17 cellular contexts compared by ENCODE assay signal in genomic region chr2:216234106-216234505, GRCh38.
DNase-seq lines count a peak whose midpoint lies in the region; ATAC-seq and TF ChIP-seq lines count a peak whose summit lies in the region.
"Had no signal": no experiment of that assay in that cellular context is flagged by ENCODE, and none has a peak within 500 bp of the region (broad histone marks: within the 10 kb centered on the region; RNA-seq: fewer than 3 reads in every experiment).

No MANE protein-coding gene starts in this region.

- H3K9ac ChIP-seq in IMR-90 (ENCODE audit: low read depth, low read length), result no peak overlapping the region
- H3K9ac ChIP-seq in mesenchymal stem cell (ENCODE audit: low read length), result no peak overlapping the region
- H3K9ac ChIP-seq: BLaER1 had no signal

- intact Hi-C loops in IMR-90 (cut with micrococcal nuclease), result no loop called here

- no peak overlapping the region for H2BK5ac ChIP-seq in IMR-90 (ENCODE audit: low read depth, low read length, poor library complexity, severe bottlenecking)
- no peak overlapping the region for H2BK5ac ChIP-seq in mesenchymal stem cell (ENCODE audit: low read depth, low read length, poor library complexity, severe bottlenecking)

- H3K27ac ChIP-seq in IMR-90 (ENCODE audit: insufficient read depth, low read length), result no peak overlapping the region
- no peak overlapping the region for H3K27ac ChIP-seq in mesenchymal stem cell (ENCODE audit: low read length, poor library complexity, severe bottlenecking)
- H3K27ac ChIP-seq: BLaER1, C4-2B had no signal

- H2AK5ac ChIP-seq in IMR-90 (ENCODE audit: low read depth, low read length) (no peak overlapping the region), mesenchymal stem cell (ENCODE audit: low read length, severe bottlenecking) (no peak overlapping the region)

- no peak overlapping the region for H4K91ac ChIP-seq in IMR-90 (ENCODE audit: insufficient read depth, low read depth, low read length)
- H4K91ac ChIP-seq in mesenchymal stem cell (ENCODE audit: low read length), result no peak overlapping the region

- no peaks in the 10 kb centered on the region for H4K20me1 ChIP-seq in IMR-90 (ENCODE audit: insufficient read depth, low read length)
- H4K20me1 ChIP-seq: BLaER1 had no signal

- no peak for TF ChIP-seq POLR2A in IMR-90 (IDR thresholded peaks at IDR 0.05; ENCODE audit: low read depth, low read length)

- peaks cover 4% of the 10 kb centered on the region for H3K36me3 Mint-ChIP-seq in type B pancreatic cell

- H3K4me2 ChIP-seq in IMR-90 (ENCODE audit: low read depth, low read length), result no peak overlapping the region
- H3K4me2 ChIP-seq in mesenchymal stem cell (ENCODE audit: low read length, poor library complexity, severe bottlenecking), result no peak overlapping the region
- H3K4me2 ChIP-seq: BLaER1 had no signal

- BruUV-seq in IMR-90 (replicated peaks; lab: Mats Ljungman, UMichigan), result no TSS peak

- H3K27me3 Mint-ChIP-seq in type B pancreatic cell, result no peaks in the 10 kb centered on the region
- H3K27me3 Mint-ChIP-seq: B cell; CD4-positive, CD25-positive, alpha-beta regulatory T cell had no signal

- H3K79me1 ChIP-seq in IMR-90 (ENCODE audit: low read depth in 1 of 2, low read length in 2 of 2), result no peaks in the 10 kb centered on the region
- no peaks in the 10 kb centered on the region for H3K79me1 ChIP-seq in mesenchymal stem cell (replicated peaks; ENCODE audit: low read length, poor library complexity, severe bottlenecking)

- H3K9me3 ChIP-seq in IMR-90 (ENCODE audit: control insufficient read depth, insufficient read depth, low read length), result peaks cover 11% of the 10 kb centered on the region
- H3K9me3 ChIP-seq in mesenchymal stem cell (ENCODE audit: control insufficient read depth, low read length), result peaks cover 38% of the 10 kb centered on the region

- no CpG with 5 or more reads among the region's 3 CpGs for WGBS in IMR-90 (ENCODE audit: extremely low coverage in 2 of 2, insufficient read length in 1 of 2), 2 experiments
- WGBS in mesenchymal stem cell, result 99% methylated on average over 3 of the region's 3 CpGs

- H3K4ac ChIP-seq in IMR-90 (ENCODE audit: low read depth, low read length), result no peak overlapping the region
- no peak overlapping the region for H3K4ac ChIP-seq in mesenchymal stem cell (ENCODE audit: low read depth in 1 of 2, low read length in 2 of 2)

- CTCF ChIA-PET in IMR-90 (lab: Yijun Ruan, JAX), result no interaction called here

- peak overlapping the region; percentile 31 for H2AK9ac ChIP-seq in IMR-90 (replicated peaks; ENCODE audit: low read depth, low read length, poor library complexity)

- H2BK15ac ChIP-seq in IMR-90 (ENCODE audit: low read depth, low read length) (no peak overlapping the region), mesenchymal stem cell (ENCODE audit: low read depth, poor library complexity, severe bottlenecking) (peak overlapping the region; percentile 12)

- H3K9me3 Mint-ChIP-seq in type B pancreatic cell, result peaks cover 6% of the 10 kb centered on the region

- no peak overlapping the region for H2BK12ac ChIP-seq in mesenchymal stem cell (ENCODE audit: low read length in 2 of 2)

- H2AFZ ChIP-seq in IMR-90 (replicated peaks; ENCODE audit: low read length, poor library complexity) (no peak overlapping the region), mesenchymal stem cell (ENCODE audit: low read depth, low read length) (no peak overlapping the region)

- no peak overlapping the region for H3K14ac ChIP-seq in IMR-90 (replicated peaks; ENCODE audit: low read depth, low read length)
- H3K14ac ChIP-seq in mesenchymal stem cell (ENCODE audit: low read length in 2 of 2), result no peak overlapping the region

- H4K5ac ChIP-seq in IMR-90 (ENCODE audit: low read depth, low read length), result no peak overlapping the region

- TF ChIP-seq CTCF in IMR-90 (conservative IDR thresholded peaks at IDR 0.05; ENCODE audit: low read depth, low read length) (no peak), type B pancreatic cell (conservative IDR thresholded peaks at IDR 0.05) (no peak)

- H3K4me1 ChIP-seq in IMR-90 (ENCODE audit: control insufficient read depth, insufficient read depth, low read length), result no peaks in the 10 kb centered on the region
- H3K4me1 ChIP-seq in mesenchymal stem cell (ENCODE audit: control insufficient read depth, insufficient read depth, low read depth, low read length), result no peaks in the 10 kb centered on the region
- H3K4me1 ChIP-seq: BLaER1, Caco-2 had no signal

- no peak overlapping the region for H4K8ac ChIP-seq in IMR-90 (ENCODE audit: low read depth in 2 of 2, low read length in 2 of 2)
- H4K8ac ChIP-seq in mesenchymal stem cell (ENCODE audit: low read length), result no peak overlapping the region

- no peak overlapping the region for H3K23ac ChIP-seq in IMR-90 (ENCODE audit: low read depth, low read length)
- no peak overlapping the region for H3K23ac ChIP-seq in mesenchymal stem cell (ENCODE audit: low read length in 2 of 2)

- no peak overlapping the region for H3K4me3 Mint-ChIP-seq in type B pancreatic cell
- H3K4me3 Mint-ChIP-seq: B cell; CD4-positive, CD25-positive, alpha-beta regulatory T cell; CD8-positive, alpha-beta T cell had no signal

- no peak for ATAC-seq in IMR-90 (ENCODE audit: low read depth)
- ATAC-seq: CD8-positive, alpha-beta T cell had no signal

- no peak for TF ChIP-seq RAD21 in IMR-90 (IDR thresholded peaks at IDR 0.05; ENCODE audit: low read length)

- in situ Hi-C loops in IMR-90 (cut with MboI; ENCODE audit: low sequenced_read_pairs), result no loop called here

- no peak overlapping the region for H2BK20ac ChIP-seq in IMR-90 (ENCODE audit: low read depth, low read length)

- H3K9me1 ChIP-seq in IMR-90 (ENCODE audit: insufficient read depth, low read length), result no peaks in the 10 kb centered on the region

- no peak overlapping the region for H3K56ac ChIP-seq in IMR-90 (ENCODE audit: extremely low read depth, insufficient read depth, low read length)

- no peaks in the 10 kb centered on the region for H3K4me1 Mint-ChIP-seq in type B pancreatic cell (ENCODE audit: unreplicated experiment)
- H3K4me1 Mint-ChIP-seq: B cell had no signal

- POLR2A ChIA-PET in IMR-90 (lab: Charles Lee; ENCODE audit: unreplicated experiment), result no interaction called here

- dilution Hi-C loops in IMR-90 (cut with HindIII; ENCODE audit: low sequenced_read_pairs, unreplicated experiment), result no loop called here

- H3K27ac Mint-ChIP-seq in type B pancreatic cell, result no peak overlapping the region
- H3K27ac Mint-ChIP-seq: B cell; CD4-positive, CD25-positive, alpha-beta regulatory T cell; CD8-positive, alpha-beta T cell had no signal

- H3K4me3 ChIP-seq in IMR-90 (ENCODE audit: insufficient read depth, low read depth, low read length) (no peak overlapping the region), mesenchymal stem cell (ENCODE audit: insufficient read depth in 1 of 2, low read depth in 1 of 2, low read length in 2 of 2) (no peak overlapping the region)
- H3K4me3 ChIP-seq: BLaER1 had no signal

- H3K18ac ChIP-seq in IMR-90 (ENCODE audit: low read depth, low read length), result no peak overlapping the region
- H3K18ac ChIP-seq in mesenchymal stem cell (ENCODE audit: low read depth in 1 of 2, low read length in 2 of 2), result no peak overlapping the region

- peak; percentile 2 for DNase-seq in AG20443 (ENCODE audit: low spot score)
- no peak for DNase-seq in IMR-90
- DNase-seq in mesenchymal stem cell, result no peak
- peak; percentile 42 for DNase-seq in type B pancreatic cell (ENCODE audit: extremely low spot score, unreplicated experiment)
- no peak for DNase-seq in stimulated activated CD4-positive, alpha-beta T cell treated with anti-CD3 and anti-CD28 coated beads, Interleukin-12 subunit alpha, Interleukin-12 subunit beta, amount 100 ng/mL, for 4 hours
- DNase-seq in OCI-M1 (lab: John Stamatoyannopoulos, UW), result no peak
- no peak for DNase-seq in NOMO-1 treated with DMSO at 0.1 percent for 48 hours (lab: John Stamatoyannopoulos, UW; ENCODE audit: unreplicated experiment)
- DNase-seq: Caco-2; CD4-positive, CD25-positive, alpha-beta regulatory T cell; CD8-positive, alpha-beta T cell; DMS153; DND-41; H7; HCEC 1CT had no signal

- H3K27me3 ChIP-seq in IMR-90 (ENCODE audit: control insufficient read depth, insufficient read depth, low read length) (no peaks in the 10 kb centered on the region), mesenchymal stem cell (ENCODE audit: control insufficient read depth in 1 of 2, insufficient read depth in 1 of 2, low read length in 2 of 2) (no peaks in the 10 kb centered on the region)
- H3K27me3 ChIP-seq: BLaER1 had no signal

- H3K36me3 ChIP-seq in IMR-90 (ENCODE audit: control insufficient read depth, insufficient read depth, low read length) (no peaks in the 10 kb centered on the region), mesenchymal stem cell (ENCODE audit: control insufficient read depth in 1 of 2, insufficient read depth in 2 of 2, low read depth in 1 of 2, low read length in 2 of 2) (peaks cover 0 to 8% of the 10 kb centered on the region in 2 experiments)
- H3K36me3 ChIP-seq: BLaER1 had no signal

- H2BK120ac ChIP-seq in IMR-90 (ENCODE audit: low read depth, low read length) (no peak overlapping the region), mesenchymal stem cell (ENCODE audit: low read depth, low read length) (no peak overlapping the region)

TF ChIP-seq in IMR-90, 13 proteins besides CTCF, POLR2A, EP300 and RAD21:
- no peak for TF ChIP-seq NFE2L2 (IDR thresholded peaks at IDR 0.05; ENCODE audit: low read depth, low read length)

Comparison
In these comparisons a context has a peak if more than half of its experiments do, and no peak if none do; other contexts are left out.
1. DNase-seq: peak in AG20443 (single experiment) and type B pancreatic cell (single experiment); none in IMR-90 (single experiment), mesenchymal stem cell (single experiment), stimulated activated CD4-positive, alpha-beta T cell treated with anti-CD3 and anti-CD28 coated beads, Interleukin-12 subunit alpha, Interleukin-12 subunit beta, amount 100 ng/mL, for 4 hours (single experiment), OCI-M1 (single experiment) and NOMO-1 treated with DMSO at 0.1 percent for 48 hours (single experiment).